ENCODE assay signal across 15 cellular contexts in genomic region chr16:57577214-57577613, GRCh38. TPM values are rescaled to one million over a fixed set of nuclear protein-coding genes. Genes with fewer than 3 reads are reported as not detected.
A peak's percentile ranks its signal among the peaks of the same experiment; 100 is the strongest.
DNase-seq lines count a peak whose midpoint lies in the region; ATAC-seq and TF ChIP-seq lines count a peak whose summit lies in the region.
"Had no signal": no experiment of that assay in that cellular context is flagged by ENCODE, and none has a peak within 500 bp of the region (broad histone marks: within the 10 kb centered on the region; RNA-seq: fewer than 3 reads in every experiment).

No MANE protein-coding gene starts in this region.

- no peaks in the 10 kb centered on the region for H3K23me2 ChIP-seq in H9 (ENCODE audit: insufficient read length, low read depth, low read length, poor library complexity, severe bottlenecking)

- no peak overlapping the region for H3K18ac ChIP-seq in H9 (ENCODE audit: insufficient read length, low read depth, low read length)

- H3K9ac ChIP-seq in H9 (ENCODE audit: extremely low read depth, insufficient read length, low read length) = no peak overlapping the region

- H3K4me2 ChIP-seq in H9 (ENCODE audit: insufficient read depth, insufficient read length, low read length) = no peak overlapping the region

- no peaks in the 10 kb centered on the region for H3K9me3 Mint-ChIP-seq in activated CD4-positive, alpha-beta T cell treated with anti-CD3 and anti-CD28 coated beads for 36 hours (ENCODE audit: low read depth)
- peaks cover 0 to 3% of the 10 kb centered on the region in 2 experiments; a peak in 1 of 5 replicates for H3K9me3 Mint-ChIP-seq in H9
- no peaks in the 10 kb centered on the region for H3K9me3 Mint-ChIP-seq in central memory CD8-positive, alpha-beta T cell
- no peaks in the 10 kb centered on the region for H3K9me3 Mint-ChIP-seq in progenitor cell of endocrine pancreas (ENCODE audit: low read depth)
- H3K9me3 Mint-ChIP-seq: activated naive CD4-positive, alpha-beta T cell treated with anti-CD3 and anti-CD28 coated beads, Interleukin-2, amount 50 U/mL, for 24 hours; dendritic cell treated with granulocyte-macrophage colony-stimulating factor and Interleukin-4, amounts not matched to agents 40 ng/mL and 50 ng/mL, for 4 days had no signal

- no peak overlapping the region for H2BK15ac ChIP-seq in H9 (ENCODE audit: low read depth, low read length)

- no peaks in the 10 kb centered on the region for H3K9me3 ChIP-seq in H9 (ENCODE audit: control insufficient read depth, low read depth, low read length)

- H3K27me3 Mint-ChIP-seq in activated CD4-positive, alpha-beta T cell treated with anti-CD3 and anti-CD28 coated beads for 36 hours = peaks cover 5% of the 10 kb centered on the region
- H3K27me3 Mint-ChIP-seq in H9 (ENCODE audit: low read depth) = peaks cover 33% of the 10 kb centered on the region
- no peaks in the 10 kb centered on the region for H3K27me3 Mint-ChIP-seq in central memory CD8-positive, alpha-beta T cell
- H3K27me3 Mint-ChIP-seq in progenitor cell of endocrine pancreas = peaks cover 10% of the 10 kb centered on the region
- H3K27me3 Mint-ChIP-seq: activated naive CD4-positive, alpha-beta T cell treated with anti-CD3 and anti-CD28 coated beads, Interleukin-2, amount 50 U/mL, for 24 hours; stimulated activated memory B cell treated with anti-CD40 and anti-IgM and Interleukin-4, amounts not matched to agents 10 μg/mL and 1 μg/mL and 100 μg/mL, for 72 hours had no signal

- H3K56ac ChIP-seq in H9 (ENCODE audit: insufficient read length, low read depth, low read length) = no peak overlapping the region

- H3K79me2 ChIP-seq in H9 (ENCODE audit: insufficient read depth, low read length) = no peaks in the 10 kb centered on the region

- intact Hi-C loops in activated CD4-positive, alpha-beta T cell treated with anti-CD3 and anti-CD28 coated beads for 36 hours (cut with DNase I, micrococcal nuclease) = loop anchor here (2.0 to 5.0 kb wide), 7 partner anchors 14 to 424 kb away; partner anchors contain the start of genes KATNB1 (in 1 of the 2), USB1 (in 1 of the 2) and ZNF319 (in 1 of the 2)

- H3K4ac ChIP-seq in H9 (ENCODE audit: low read depth, low read length) = no peak overlapping the region

- no peak overlapping the region for H3K14ac ChIP-seq in H9 (ENCODE audit: insufficient read depth, low read length)

- no peak overlapping the region for H4K8ac ChIP-seq in H9 (replicated peaks; ENCODE audit: insufficient read length, low read depth, low read length)

- peaks cover 33% of the 10 kb centered on the region for H3K4me1 Mint-ChIP-seq in activated CD4-positive, alpha-beta T cell treated with anti-CD3 and anti-CD28 coated beads for 36 hours
- H3K4me1 Mint-ChIP-seq in H9 (peaks cover 0 to 2% of the 10 kb centered on the region in 2 experiments; a peak in 2 of 4 replicates), progenitor cell of endocrine pancreas (ENCODE audit: low read depth) (no peaks in the 10 kb centered on the region)
- peaks cover 58% of the 10 kb centered on the region for H3K4me1 Mint-ChIP-seq in central memory CD8-positive, alpha-beta T cell

- no peak overlapping the region for H4K5ac ChIP-seq in H9 (ENCODE audit: insufficient read length, low read depth, low read length)

- H2AK5ac ChIP-seq in H9 (ENCODE audit: insufficient read length, low read length) = no peak overlapping the region

- no peak overlapping the region for H2BK120ac ChIP-seq in H9 (ENCODE audit: low read depth, low read length, poor library complexity, severe bottlenecking)

- peak overlapping the region; percentile 72 for H3K27ac Mint-ChIP-seq in activated CD4-positive, alpha-beta T cell treated with anti-CD3 and anti-CD28 coated beads for 36 hours
- no peak overlapping the region for H3K27ac Mint-ChIP-seq in H9
- H3K27ac Mint-ChIP-seq in central memory CD8-positive, alpha-beta T cell (ENCODE audit: low read depth) = peak overlapping the region; percentile 93
- H3K27ac Mint-ChIP-seq in progenitor cell of endocrine pancreas = peak overlapping the region; percentile 45
- H3K27ac Mint-ChIP-seq: activated naive CD4-positive, alpha-beta T cell treated with anti-CD3 and anti-CD28 coated beads, Interleukin-2, amount 50 U/mL, for 24 hours; dendritic cell treated with granulocyte-macrophage colony-stimulating factor and Interleukin-4, amounts not matched to agents 40 ng/mL and 50 ng/mL, for 4 days had no signal

- no peak overlapping the region for H2BK12ac ChIP-seq in H9 (ENCODE audit: insufficient read length, low read depth, low read length)

- no peak overlapping the region for H2BK20ac ChIP-seq in H9 (ENCODE audit: low read depth, low read length, poor library complexity, severe bottlenecking)

- no peak overlapping the region for H3K27ac ChIP-seq in H9 (ENCODE audit: insufficient read length, low read depth, low read length)

- no peak for DNase-seq in activated CD4-positive, alpha-beta T cell treated with anti-CD3 and anti-CD28 coated beads for 36 hours
- no peak for DNase-seq in activated CD4-positive, alpha-beta T cell treated with anti-CD3 and anti-CD28 coated beads for 4 hours
- peak; percentile 12 for DNase-seq in H9
- no peak for DNase-seq in central memory CD8-positive, alpha-beta T cell (ENCODE audit: low spot score in 2 of 2)
- DNase-seq in progenitor cell of endocrine pancreas (ENCODE audit: low spot score, unreplicated experiment) = no peak
- no peak for DNase-seq in NCI-H1436 (lab: John Stamatoyannopoulos, UW)
- DNase-seq in NCI-H510A treated with DMSO at 0.1 percent for 48 hours (lab: John Stamatoyannopoulos, UW) = no peak
- DNase-seq: NCI-H446, SW 1271 had no signal

- no peaks in the 10 kb centered on the region for H3K36me3 Mint-ChIP-seq in activated CD4-positive, alpha-beta T cell treated with anti-CD3 and anti-CD28 coated beads for 36 hours (ENCODE audit: low read depth)
- H3K36me3 Mint-ChIP-seq in H9 (ENCODE audit: insufficient read depth in 1 of 3, low read depth in 3 of 3) = peaks cover 0 to 2% (median 0%) of the 10 kb centered on the region in 3 experiments; a peak in 2 of 7 replicates
- H3K36me3 Mint-ChIP-seq in central memory CD8-positive, alpha-beta T cell (ENCODE audit: insufficient read depth) = peaks cover 14% of the 10 kb centered on the region
- H3K36me3 Mint-ChIP-seq in progenitor cell of endocrine pancreas (ENCODE audit: insufficient read depth) = no peaks in the 10 kb centered on the region
- H3K36me3 Mint-ChIP-seq: activated naive CD4-positive, alpha-beta T cell treated with anti-CD3 and anti-CD28 coated beads, Interleukin-2, amount 50 U/mL, for 24 hours had no signal

- POLR2A ChIA-PET in activated CD4-positive, alpha-beta T cell treated with anti-CD3 and anti-CD28 coated beads for 36 hours (lab: Charles Lee) = no interaction called here

- ATAC-seq in activated CD4-positive, alpha-beta T cell treated with anti-CD3 and anti-CD28 coated beads for 36 hours = no peak
- no peak for ATAC-seq in central memory CD8-positive, alpha-beta T cell (replicated peaks; ENCODE audit: extremely low read depth, poor library complexity, severe bottlenecking)
- ATAC-seq in GM21423 (IDR thresholded peaks at IDR 0.05; ENCODE audit: unreplicated experiment) = no peak
- ATAC-seq: stimulated activated memory B cell treated with anti-CD40 and anti-IgM and Interleukin-4, amounts not matched to agents 10 μg/mL and 1 μg/mL and 100 μg/mL, for 72 hours had no signal

- H3K27me3 ChIP-seq in H9 (ENCODE audit: insufficient read depth, low read length) = no peaks in the 10 kb centered on the region

- no peak overlapping the region for H3K4me3 Mint-ChIP-seq in activated CD4-positive, alpha-beta T cell treated with anti-CD3 and anti-CD28 coated beads for 36 hours
- no peak overlapping the region for H3K4me3 Mint-ChIP-seq in H9
- peak overlapping the region; percentile 61 for H3K4me3 Mint-ChIP-seq in central memory CD8-positive, alpha-beta T cell
- no peak overlapping the region for H3K4me3 Mint-ChIP-seq in progenitor cell of endocrine pancreas (ENCODE audit: low read depth)
- H3K4me3 Mint-ChIP-seq: dendritic cell treated with granulocyte-macrophage colony-stimulating factor and Interleukin-4, amounts not matched to agents 40 ng/mL and 50 ng/mL, for 4 days; stimulated activated memory B cell treated with anti-CD40 and anti-IgM and Interleukin-4, amounts not matched to agents 10 μg/mL and 1 μg/mL and 100 μg/mL, for 72 hours had no signal

- WGBS in H9 (ENCODE audit: extremely low coverage, insufficient read length, low lambda C conversion rate) = no CpG with 5 or more reads among the region's 6 CpGs

- CTCF ChIA-PET in activated CD4-positive, alpha-beta T cell treated with anti-CD3 and anti-CD28 coated beads for 36 hours (lab: Charles Lee) = interaction anchor here (0.7 to 6.1 kb wide), 28 partner anchors 9 to 424 kb away, joined by 3 to 121 read pairs (median 6); partner anchors contain the start of genes CCDC102A, KATNB1, USB1 and ZNF319

- H4K91ac ChIP-seq in H9 (ENCODE audit: insufficient read length, low read depth, low read length) = no peak overlapping the region

- no peak overlapping the region for H3T11ph ChIP-seq in H9 (ENCODE audit: low read length)

- no peaks in the 10 kb centered on the region for H3K4me1 ChIP-seq in H9 (ENCODE audit: insufficient read depth, low read length)

- no peak overlapping the region for H2BK5ac ChIP-seq in H9 (ENCODE audit: insufficient read length, low read length)

- H2AFZ ChIP-seq in H9 (ENCODE audit: low read length) = no peak overlapping the region

- no peak for TF ChIP-seq CTCF in H9 (conservative IDR thresholded peaks at IDR 0.05)
- TF ChIP-seq CTCF in progenitor cell of endocrine pancreas (IDR thresholded peaks at IDR 0.05; ENCODE audit: unreplicated experiment) = no peak

- H3K23ac ChIP-seq in H9 (ENCODE audit: insufficient read length, low read depth, low read length) = no peak overlapping the region

- no peaks in the 10 kb centered on the region for H3K79me1 ChIP-seq in H9 (ENCODE audit: insufficient read depth, low read depth, low read length, poor library complexity, severe bottlenecking)

- H4K20me1 ChIP-seq in H9 (ENCODE audit: control insufficient read depth, insufficient read depth, insufficient read length) = no peaks in the 10 kb centered on the region

RNA-seq across cellular contexts. Expression of gene ADGRG5, which starts 34.8 kb away (rescaled TPM):
- total RNA-seq in activated CD4-positive, alpha-beta T cell treated with anti-CD3 and anti-CD28 coated beads for 36 hours = 1 to 10 TPM; 3.0 to 4.9 TPM
- total RNA-seq in H9 (2021) = 11.7 and 12.1 TPM in 2 replicates
- 1.6 and 1.9 TPM in 2 replicates for total RNA-seq in progenitor cell of endocrine pancreas
- total RNA-seq: A172, MCF 10A had no signal

RNA-seq across cellular contexts. Expression of gene CCDC102A, which starts 40.8 kb away (rescaled TPM):
- total RNA-seq in activated CD4-positive, alpha-beta T cell treated with anti-CD3 and anti-CD28 coated beads for 36 hours = 1 to 10 TPM; 8.8 to 9.0 TPM
- total RNA-seq in H9 (2021) (6.6 and 8.2 TPM in 2 replicates), progenitor cell of endocrine pancreas (15.6 and 16.9 TPM in 2 replicates)

RNA-seq across cellular contexts. Expression of gene ADGRG1, which starts 51.2 kb away (rescaled TPM):
- total RNA-seq in activated CD4-positive, alpha-beta T cell treated with anti-CD3 and anti-CD28 coated beads for 36 hours = 1 to 10 TPM; 6.3 to 6.8 TPM
- total RNA-seq in H9 (2021) (0.57 and 1.1 TPM in 2 replicates), progenitor cell of endocrine pancreas (19.7 and 26.2 TPM in 2 replicates)

Comparison
In these comparisons a context has a peak if more than half of its experiments do, and no peak if none do; other contexts are left out.
1. H3K27ac Mint-ChIP-seq: peak in activated CD4-positive, alpha-beta T cell treated with anti-CD3 and anti-CD28 coated beads for 36 hours (single experiment), central memory CD8-positive, alpha-beta T cell (single experiment) and progenitor cell of endocrine pancreas (single experiment); none in H9 (0 of 3).